1 cellular context compared by ENCODE assay signal in genomic region chr5:142012792-142013388, GRCh38.
A peak's percentile ranks its signal among the peaks of the same experiment; 100 is the strongest.
TF ChIP-seq lines count a peak whose summit lies in the region.

TSS of gene GNPDA1 (minus strand) at chr5:142013027. CDS start at chr5:142012035, 992 bp downstream.

TF ChIP-seq in HepG2, 621 proteins besides CTCF, POLR2A, EP300 and RAD21 (continued from another document and continues in another):
- TF ChIP-seq MLXIP (CRISPR knock-in tag; IDR thresholded peaks at IDR 0.05; ENCODE audit: borderline replicate concordance) (0 out of 2 replicates have a peak, but pooled peaks have one; percentile 53), GABPA (IDR thresholded peaks at IDR 0.05; ENCODE audit: low read depth, low read length) (peak; percentile 33; the same call in 1 of the 2 replicates), GABPA (CRISPR knock-in tag; IDR thresholded peaks at IDR 0.05; ENCODE audit: low read depth) (peak; percentile 11; the same call in 1 of the 2 replicates), ZNF792 (CRISPR knock-in tag; IDR thresholded peaks at IDR 0.05) (0 out of 2 replicates have a peak, but pooled peaks have one; percentile 37), ZSCAN12 (CRISPR knock-in tag; IDR thresholded peaks at IDR 0.05) (peak; percentile 61; the same call in 1 of the 2 replicates), ZNF556 (CRISPR knock-in tag; IDR thresholded peaks at IDR 0.05; ENCODE audit: borderline replicate concordance) (no peak), RFXAP (CRISPR knock-in tag; IDR thresholded peaks at IDR 0.05; ENCODE audit: borderline replicate concordance) (peak; percentile 61; the same call in 1 of the 2 replicates), ETV5 (CRISPR knock-in tag; IDR thresholded peaks at IDR 0.05; ENCODE audit: borderline replicate concordance) (peak; percentile 45; the same call in 1 of the 2 replicates), NFE2L1 (CRISPR knock-in tag; IDR thresholded peaks at IDR 0.05; ENCODE audit: borderline replicate concordance) (no peak), HOXD1 (CRISPR knock-in tag; IDR thresholded peaks at IDR 0.05) (no peak), RFX5 (IDR thresholded peaks at IDR 0.05; ENCODE audit: low read depth, low read length) (no peak), HNRNPLL (IDR thresholded peaks at IDR 0.05; ENCODE audit: low read depth, low read length, poor library complexity, severe bottlenecking) (peak; percentile 43), TAF15 (IDR thresholded peaks at IDR 0.05; ENCODE audit: low read depth, low read length, poor library complexity, severe bottlenecking) (peak; percentile 48), ZNF766 (CRISPR knock-in tag; IDR thresholded peaks at IDR 0.05; ENCODE audit: borderline replicate concordance) (peak; percentile 36; the same call in 1 of the 2 replicates), ZHX2 (IDR thresholded peaks at IDR 0.05; ENCODE audit: low read depth) (no peak), ZHX2 (CRISPR knock-in tag; IDR thresholded peaks at IDR 0.05; ENCODE audit: borderline replicate concordance) (0 out of 2 replicates have a peak, but pooled peaks have one; percentile 58), NKX3-1 (CRISPR knock-in tag; IDR thresholded peaks at IDR 0.05) (0 out of 2 replicates have a peak, but pooled peaks have one; percentile 42), PATZ1 (CRISPR knock-in tag; IDR thresholded peaks at IDR 0.05) (0 out of 2 replicates have a peak, but pooled peaks have one; percentile 40), ADNP (CRISPR knock-in tag; IDR thresholded peaks at IDR 0.05) (0 out of 2 replicates have a peak, but pooled peaks have one; percentile 33), CEBPB (IDR thresholded peaks at IDR 0.05; ENCODE audit: borderline replicate concordance, low read depth, low read length) (no peak), ZNF263 (CRISPR knock-in tag; IDR thresholded peaks at IDR 0.05) (peak; percentile 80), ZNF331 (CRISPR knock-in tag; IDR thresholded peaks at IDR 0.05) (peak; percentile 16; the same call in 1 of the 2 replicates), MYC (CRISPR knock-in tag; IDR thresholded peaks at IDR 0.05; ENCODE audit: borderline replicate concordance) (peak; percentile 80), RNF2 (conservative IDR thresholded peaks at IDR 0.05; ENCODE audit: low read depth) (peak; percentile 80; the same call in 1 of the 2 replicates), ZNF746 (CRISPR knock-in tag; IDR thresholded peaks at IDR 0.05) (no peak), ARNTL (CRISPR knock-in tag; IDR thresholded peaks at IDR 0.05) (peak; percentile 82), ZNF776 (CRISPR knock-in tag; IDR thresholded peaks at IDR 0.05) (peak; percentile 61; the same call in 1 of the 2 replicates), SOX13 (IDR thresholded peaks at IDR 0.05) (no peak), SOX13 (CRISPR knock-in tag; conservative IDR thresholded peaks at IDR 0.05 in 1 of 2, IDR thresholded peaks at IDR 0.05 in 1 of 2) (no peak), ISX (CRISPR knock-in tag; conservative IDR thresholded peaks at IDR 0.05) (0 out of 2 replicates have a peak, but pooled peaks have one; percentile 46), ZBTB43 (CRISPR knock-in tag; conservative IDR thresholded peaks at IDR 0.05) (peak; percentile 18; the same call in 1 of the 2 replicates), POLR2AphosphoS2 (IDR thresholded peaks at IDR 0.05; ENCODE audit: low read depth, low read length) (no peak), ZNF546 (CRISPR knock-in tag; conservative IDR thresholded peaks at IDR 0.05) (0 out of 2 replicates have a peak, but pooled peaks have one; percentile 46), ZNF777 (CRISPR knock-in tag; IDR thresholded peaks at IDR 0.05) (peak; percentile 59), ZNF329 (CRISPR knock-in tag; IDR thresholded peaks at IDR 0.05; ENCODE audit: low read depth) (no peak), ZNF503 (CRISPR knock-in tag; IDR thresholded peaks at IDR 0.05) (no peak), ZNF281 (CRISPR knock-in tag; IDR thresholded peaks at IDR 0.05; ENCODE audit: borderline replicate concordance) (peak; percentile 37; the same call in 1 of the 2 replicates), ZNF574 (CRISPR knock-in tag; IDR thresholded peaks at IDR 0.05) (peak; percentile 53; the same call in 1 of the 2 replicates), ZNF235 (CRISPR knock-in tag; IDR thresholded peaks at IDR 0.05; ENCODE audit: borderline replicate concordance) (peak; percentile 52; the same call in 1 of the 2 replicates), ZSCAN20 (CRISPR knock-in tag; IDR thresholded peaks at IDR 0.05; ENCODE audit: borderline replicate concordance) (0 out of 2 replicates have a peak, but pooled peaks have one; percentile 44), SUZ12 (IDR thresholded peaks at IDR 0.05; ENCODE audit: low read depth, low read length) (no peak), CHD4 (IDR thresholded peaks at IDR 0.05; ENCODE audit: borderline replicate concordance, low read length) (no peak)
